ENCODE assay signal across 10 cellular contexts in genomic region chr3:160224811-160225180, GRCh38. TPM values are rescaled to one million over a fixed set of nuclear protein-coding genes. Genes with fewer than 3 reads are reported as not detected.
DNase-seq lines count a peak whose midpoint lies in the region; ATAC-seq, FAIRE-seq and TF ChIP-seq lines count a peak whose summit lies in the region.
"Had no signal": no experiment of that assay in that cellular context is flagged by ENCODE, and none has a peak within 500 bp of the region (broad histone marks: within the 10 kb centered on the region; RNA-seq: fewer than 3 reads in every experiment).

No MANE protein-coding gene starts in this region.

- H3K79me2 ChIP-seq in K562 (ENCODE audit: control insufficient read depth, insufficient read depth, low read length) (no peaks in the 10 kb centered on the region), mesendoderm (ENCODE audit: control insufficient read depth, insufficient read depth, low read length) (no peaks in the 10 kb centered on the region)

- H3K9ac ChIP-seq in K562 (ENCODE audit: insufficient read depth in 1 of 2, low read depth in 2 of 2, low read length in 2 of 2), result peak overlapping the region in 1 of 2 experiments; percentile 90; a peak in 3 of 4 replicates
- H3K9ac ChIP-seq in mesendoderm (ENCODE audit: low read length), result peak overlapping the region; percentile 37

- intact Hi-C loops in K562 (cut with micrococcal nuclease), result loop anchor here (5.0 kb wide), 1 partner anchor 178 kb away; no protein-coding TSS in a partner anchor
- intact Hi-C loops in upper lobe of right lung (cut with DNase I), result no loop called here
- intact Hi-C loops in adrenal gland (cut with DNase I), result no loop called here

- ATAC-seq in K562 (no peak), upper lobe of right lung (no peak)
- no peak for ATAC-seq in activated CD4-positive, CD25-positive, alpha-beta regulatory T cell treated with anti-CD3 and anti-CD28 coated beads, Interleukin-2, amount 50 U/mL, for 24 hours

- peaks cover 12% of the 10 kb centered on the region for H3K4me1 Mint-ChIP-seq in activated naive CD4-positive, alpha-beta T cell treated with anti-CD3 and anti-CD28 coated beads, Interleukin-2, amount 50 U/mL, for 24 hours

- H3K9me1 ChIP-seq in K562 (ENCODE audit: control insufficient read depth, insufficient read depth, low read length), result no peaks in the 10 kb centered on the region

- H3K36me3 Mint-ChIP-seq in activated naive CD4-positive, alpha-beta T cell treated with anti-CD3 and anti-CD28 coated beads, Interleukin-2, amount 50 U/mL, for 24 hours, result no peaks in the 10 kb centered on the region

- H3K4me2 ChIP-seq in K562 (ENCODE audit: insufficient read depth, low read length) (peak overlapping the region; percentile 81; the same call in 1 of the 2 replicates), mesendoderm (ENCODE audit: low read length) (peak overlapping the region; percentile 83)

- H3K4me1 ChIP-seq in K562 (replicated peaks in 1 of 2; ENCODE audit: control insufficient read depth in 2 of 2, insufficient read depth in 2 of 2, low read length in 2 of 2) (peaks cover 0 to 21% of the 10 kb centered on the region in 2 experiments; a peak in 2 of 5 replicates), mesendoderm (ENCODE audit: control insufficient read depth, low read depth, low read length) (peaks cover 4% of the 10 kb centered on the region), upper lobe of right lung (peaks cover 10% of the 10 kb centered on the region), adrenal gland (replicated peaks in 1 of 2) (peaks cover 12 to 18% of the 10 kb centered on the region in 2 donors)

- H4K20me1 ChIP-seq in K562 (replicated peaks; ENCODE audit: control insufficient read depth, insufficient read depth, low read length), result no peaks in the 10 kb centered on the region

- no peaks in the 10 kb centered on the region for H3K79me1 ChIP-seq in mesendoderm (ENCODE audit: low read length)

- peak overlapping the region; percentile 44 for H3K56ac ChIP-seq in mesendoderm (ENCODE audit: low read length)

- no peak for FAIRE-seq in K562 (lab: Jason Lieb, UNC)
- FAIRE-seq: G401.6 had no signal

- no peak overlapping the region for H4K8ac ChIP-seq in mesendoderm (ENCODE audit: low read depth, low read length)

- no peak overlapping the region for H4K5ac ChIP-seq in mesendoderm (ENCODE audit: low read length)

- no peak overlapping the region for H3K4ac ChIP-seq in mesendoderm (ENCODE audit: low read depth, low read length)

- TF ChIP-seq RAD21 in K562 (CRISPR knock-in tag; conservative IDR thresholded peaks at IDR 0.05 in 1 of 2, IDR thresholded peaks at IDR 0.05 in 1 of 2), result no peak

- no peak overlapping the region for H2BK15ac ChIP-seq in mesendoderm (replicated peaks; ENCODE audit: low read depth)

- H3K18ac ChIP-seq in mesendoderm (ENCODE audit: low read length), result no peak overlapping the region

- H3K4me3 Mint-ChIP-seq in activated naive CD4-positive, alpha-beta T cell treated with anti-CD3 and anti-CD28 coated beads, Interleukin-2, amount 50 U/mL, for 24 hours, result peak overlapping the region; percentile 86

- peaks cover 44% of the 10 kb centered on the region for H3K27me3 Mint-ChIP-seq in activated naive CD4-positive, alpha-beta T cell treated with anti-CD3 and anti-CD28 coated beads, Interleukin-2, amount 50 U/mL, for 24 hours

- CTCF ChIA-PET in K562 (lab: Yijun Ruan, JAX; ENCODE audit: low intra/inter-chr PET ratio), result no interaction called here

- H2AFZ ChIP-seq in K562 (ENCODE audit: low read depth, low read length), result peak overlapping the region; percentile 87

- TF ChIP-seq POLR2A in K562 (conservative IDR thresholded peaks at IDR 0.05), result no peak
- no peak for TF ChIP-seq POLR2A in adrenal gland (IDR thresholded peaks at IDR 0.05)

- no peaks in the 10 kb centered on the region for H3K9me3 Mint-ChIP-seq in activated naive CD4-positive, alpha-beta T cell treated with anti-CD3 and anti-CD28 coated beads, Interleukin-2, amount 50 U/mL, for 24 hours

- H3K9me3 ChIP-seq in K562 (replicated peaks; ENCODE audit: control insufficient read depth, insufficient read depth, low read depth, low read length) (no peaks in the 10 kb centered on the region), upper lobe of right lung (no peaks in the 10 kb centered on the region), adrenal gland (replicated peaks in 1 of 3) (no peaks in the 10 kb centered on the region)

- H3K36me3 ChIP-seq in K562 (ENCODE audit: control insufficient read depth, insufficient read depth, low read length), result no peaks in the 10 kb centered on the region
- H3K36me3 ChIP-seq in mesendoderm (ENCODE audit: control insufficient read depth, insufficient read depth, low read length), result no peaks in the 10 kb centered on the region
- no peaks in the 10 kb centered on the region for H3K36me3 ChIP-seq in upper lobe of right lung
- H3K36me3 ChIP-seq in adrenal gland (replicated peaks in 1 of 2), result no peaks in the 10 kb centered on the region

- BruUV-seq in K562 (replicated peaks; lab: Mats Ljungman, UMichigan), result no TSS peak

- TF ChIP-seq EP300 in K562 (IDR thresholded peaks at IDR 0.05; ENCODE audit: low read length), result no peak

- H2AK5ac ChIP-seq in mesendoderm (ENCODE audit: low read length), result no peak overlapping the region

- DNase-seq in activated naive CD4-positive, alpha-beta T cell treated with anti-CD3 and anti-CD28 coated beads, Interleukin-2, amount 50 U/mL, for 16 hours, result no peak
- DNase-seq in K562 (ENCODE audit: extremely low read depth in 1 of 4, low spot score in 3 of 4), result no peak
- no peak for DNase-seq in mesendoderm
- no peak for DNase-seq in upper lobe of right lung
- DNase-seq in adrenal gland, result no peak
- DNase-seq in activated CD8-positive, alpha-beta memory T cell treated with anti-CD3 and anti-CD28 coated beads, Interleukin-2, amount 50 U/mL, for 4 hours, result no peak

- POLR2A ChIA-PET in K562 (lab: Yijun Ruan, JAX), result interaction anchor here (1.3 kb wide), 1 partner anchor 8 kb away, joined by 4 read pairs; no protein-coding TSS in a partner anchor

- peak overlapping the region; percentile 51 for H3K4me3 ChIP-seq in K562
- H3K4me3 ChIP-seq in mesendoderm (ENCODE audit: low read length), result peak overlapping the region; percentile 9
- H3K4me3 ChIP-seq in upper lobe of right lung, result peak overlapping the region; percentile 56
- peak overlapping the region in 2 of 4 donors; percentile 24 to 70 for H3K4me3 ChIP-seq in adrenal gland

- H3K27ac ChIP-seq in K562 (ENCODE audit: extremely low read depth, low read depth, low read length) (no peak overlapping the region), mesendoderm (ENCODE audit: low read depth, low read length) (no peak overlapping the region), upper lobe of right lung (no peak overlapping the region), adrenal gland (no peak overlapping the region)

- H2BK5ac ChIP-seq in mesendoderm (ENCODE audit: low read length), result no peak overlapping the region

- H2BK120ac ChIP-seq in mesendoderm (ENCODE audit: low read depth, low read length), result no peak overlapping the region

- no peak overlapping the region for H3K23ac ChIP-seq in mesendoderm (ENCODE audit: low read length)

- TF ChIP-seq CTCF in K562 (IDR thresholded peaks at IDR 0.05 in 2 of 3, conservative IDR thresholded peaks at IDR 0.05 in 1 of 3; ENCODE audit: insufficient read depth in 2 of 3, low read depth in 1 of 3, low read length in 3 of 3) (no peak), upper lobe of right lung (IDR thresholded peaks at IDR 0.05) (no peak), adrenal gland (IDR thresholded peaks at IDR 0.05) (no peak)

- in situ Hi-C loops in K562 (cut with MboI), result loop anchor here (25.0 kb wide), 1 partner anchor 1013 kb away; no protein-coding TSS in a partner anchor

- 13% methylated on average over 15 of the region's 17 CpGs for WGBS in K562 (ENCODE audit: insufficient coverage, low coverage, missing lambda C conversion rate)
- WGBS in mesendoderm (ENCODE audit: extremely low coverage, insufficient coverage, low lambda C conversion rate), result no CpG with 5 or more reads among the region's 17 CpGs
- WGBS in adrenal gland, 4 donors, result 6 to 12% (median 9%) methylated on average over 16 to 17 of the region's 17 CpGs

- H3K27me3 ChIP-seq in K562 (ENCODE audit: control insufficient read depth in 2 of 2, insufficient read depth in 2 of 2, low read length in 2 of 2) (peaks cover 8 to 29% of the 10 kb centered on the region in 2 experiments), mesendoderm (ENCODE audit: insufficient read depth, low read length, poor library complexity) (peaks cover 5% of the 10 kb centered on the region), upper lobe of right lung (peaks cover 37% of the 10 kb centered on the region), adrenal gland (peaks cover 5% of the 10 kb centered on the region)

- H3K27ac Mint-ChIP-seq in activated naive CD4-positive, alpha-beta T cell treated with anti-CD3 and anti-CD28 coated beads, Interleukin-2, amount 50 U/mL, for 24 hours, result no peak overlapping the region

TF ChIP-seq in K562, 482 proteins besides CTCF, POLR2A, EP300 and RAD21:
- TF ChIP-seq ASH1L (IDR thresholded peaks at IDR 0.05; ENCODE audit: borderline replicate concordance, low read depth, partially characterized antibody) (no peak), XRCC4 (IDR thresholded peaks at IDR 0.05; ENCODE audit: extremely low read depth, insufficient read depth, insufficient read length) (no peak), LEF1 (IDR thresholded peaks at IDR 0.05) (0 out of 2 replicates have a peak, but pooled peaks have one; percentile 15)
TF ChIP-seq in K562: peak in this region for 1.

RNA-seq across cellular contexts. Expression of gene C3orf80, which starts 0.4 kb away (rescaled TPM):
- total RNA-seq in K562 (2011; cell fraction: chromatin; rRNA removed; ENCODE audit: low replicate concordance), result 0.09 TPM in 1 of 2 replicates, not detected in the other
- total RNA-seq in K562 (2011; cell fraction: nucleolus; rRNA removed), result 0.26 TPM in 1 of 2 replicates, not detected in the other
- total RNA-seq in K562 (2011; cell fraction: nucleoplasm; rRNA removed), result 0.15 TPM in 1 of 2 replicates, not detected in the other
- total RNA-seq in K562 (2014; rRNA removed) (0.14 and 0.33 TPM in 2 replicates), K562 (2014; rRNA removed; fragmentation: Illumina TruSeq; extraction: Trizol) (0.07 and 0.13 TPM in 2 replicates), K562 (2015; rRNA removed; fragmentation: Illumina TruSeq; extraction: Trizol) (0.08 and 0.11 TPM in 2 replicates), K562 (2021) (0.60 and 0.75 TPM in 2 replicates), upper lobe of right lung (1.3 TPM), adrenal gland (under 1 TPM in 4 of 8 donors, not detected in 4; 0.14 to 0.49 (median 0.33) TPM)
- polyA plus RNA-seq in K562 (2011; rRNA removed) (0.07 and 0.16 TPM in 2 replicates), K562 (2014; fragmentation: Illumina TruSeq; extraction: Trizol) (0.06 and 0.18 TPM in 2 replicates), K562 (2014; fragmentation: Nextera tagmentation; extraction: Ambion mirVana) (under 1 TPM; 0.03 to 0.04 TPM), K562 (2014; rRNA removed) (0.16 and 0.31 TPM in 2 replicates), adrenal gland (under 1 TPM in 2 of 3 donors, not detected in 1; 0.17 to 0.24 TPM)
- polyA plus RNA-seq in K562 (2011; cell fraction: cytosol; rRNA removed), result 0.06 and 0.10 TPM in 2 replicates
- polyA plus RNA-seq in K562 (2011; cell fraction: nucleus; rRNA removed), result 0.10 and 0.14 TPM in 2 replicates
- polyA plus RNA-seq in K562 (2012), result 0.20 and 0.71 TPM in 2 replicates
- polyA minus RNA-seq in K562 (2011; rRNA and poly(A)+ RNA removed), result 0.06 TPM in 1 of 2 replicates, not detected in the other
- not detected in 2 replicates for polyA minus RNA-seq in K562 (2011; cell fraction: cytosol; rRNA and poly(A)+ RNA removed)
- polyA minus RNA-seq in K562 (2011; cell fraction: nucleus; rRNA and poly(A)+ RNA removed), result 0.22 and 0.27 TPM in 2 replicates
- 1.2 TPM for polyA plus RNA-seq in mesendoderm (2013, experiment 1 of 2)
- polyA plus RNA-seq in mesendoderm (2013, experiment 2 of 2), result 1.2 TPM
- total RNA-seq: HT-29 had no signal
